1 cellular context compared by ENCODE assay signal in genomic region chr1:205421728-205422127, GRCh38.
TF ChIP-seq lines count a peak whose summit lies in the region.

Gene LEMD1, minus strand, starts transcription at chr1:205422056. Its CDS starts 1,520 bp downstream, at chr1:205420536.

TF ChIP-seq in H1, 55 proteins besides CTCF, POLR2A, EP300 and RAD21 (continued from another document):
- TF ChIP-seq CHD7 (IDR thresholded peaks at IDR 0.05; ENCODE audit: insufficient replicate concordance, low read length) (no peak), SIX5 (IDR thresholded peaks at IDR 0.05; ENCODE audit: low read depth, low read length) (no peak), NRF1 (IDR thresholded peaks at IDR 0.05; ENCODE audit: low read depth, low read length) (no peak), GABPA (IDR thresholded peaks at IDR 0.05; ENCODE audit: borderline replicate concordance, insufficient read depth, low read length) (no peak), EGR1 (IDR thresholded peaks at IDR 0.05; ENCODE audit: borderline replicate concordance, low read depth, low read length) (no peak), BACH1 (IDR thresholded peaks at IDR 0.05; ENCODE audit: low read length) (no peak), CBX8 (IDR thresholded peaks at IDR 0.05; ENCODE audit: borderline replicate concordance, low read depth, low read length) (no peak)
TF ChIP-seq in H1: peak in this region for 0.
